In genomic region chr21:35291963-35292627, GRCh38 we compare ENCODE assay signal across 17 cellular contexts.
A peak's percentile ranks its signal among the peaks of the same experiment; 100 is the strongest.
DNase-seq lines count a peak whose midpoint lies in the region; ATAC-seq lines count a peak whose summit lies in the region.
"Had no signal": no experiment of that assay in that cellular context is flagged by ENCODE, and none has a peak within 500 bp of the region (broad histone marks: within the 10 kb centered on the region; RNA-seq: fewer than 3 reads in every experiment).

No MANE protein-coding gene starts in this region.

- intact Hi-C loops in activated T-helper 1 cell treated with anti-CD3 and anti-CD28 coated beads, Interleukin-12 subunit alpha, Interleukin-12 subunit beta, Interleukin-2, Interleukin-4 antibody, amounts not matched to agents 30 ng/mL and 10 ng/mL and 1 ng/mL, durations not matched to agents 14 hours and 24 hours and 36 hours (cut with micrococcal nuclease), result no loop called here
- intact Hi-C loops in activated T-helper 2 cell treated with anti-CD3 and anti-CD28 coated beads, Interferon-gamma antibody, Interleukin-2, Interleukin-4, amounts not matched to agents 10 μg/mL and 5 μg/mL and 100 μg/mL, durations not matched to agents 14 hours and 24 hours and 36 hours (cut with micrococcal nuclease), result no loop called here

- peaks cover 22% of the 10 kb centered on the region for H3K9me3 Mint-ChIP-seq in activated T-helper 1 cell treated with anti-CD3 and anti-CD28 coated beads, Interleukin-12 subunit alpha, Interleukin-12 subunit beta, Interleukin-2, Interleukin-4 antibody, amounts not matched to agents 30 ng/mL and 10 ng/mL and 1 ng/mL, durations not matched to agents 14 hours and 24 hours and 36 hours
- H3K9me3 Mint-ChIP-seq in memory B cell, result peaks cover 6% of the 10 kb centered on the region
- peaks cover 16 to 17% of the 10 kb centered on the region in 2 donors for H3K9me3 Mint-ChIP-seq in stimulated activated naive CD8-positive, alpha-beta T cell treated with anti-CD3 and anti-CD28 coated beads, Interleukin-15, amount 100 ng/mL, for 72 hours
- peaks cover 15% of the 10 kb centered on the region for H3K9me3 Mint-ChIP-seq in activated T-helper 2 cell treated with anti-CD3 and anti-CD28 coated beads, Interferon-gamma antibody, Interleukin-2, Interleukin-4, amounts not matched to agents 10 μg/mL and 5 μg/mL and 100 μg/mL, durations not matched to agents 14 hours and 24 hours and 36 hours
- H3K9me3 Mint-ChIP-seq: activated T-helper 17 cell treated with anti-CD3 and anti-CD28 coated beads, Interleukin-2, amount 50 U/mL, for 72 hours had no signal

- H3K27me3 Mint-ChIP-seq in activated T-helper 1 cell treated with anti-CD3 and anti-CD28 coated beads, Interleukin-12 subunit alpha, Interleukin-12 subunit beta, Interleukin-2, Interleukin-4 antibody, amounts not matched to agents 30 ng/mL and 10 ng/mL and 1 ng/mL, durations not matched to agents 14 hours and 24 hours and 36 hours (ENCODE audit: insufficient read depth), result peaks cover 2% of the 10 kb centered on the region
- H3K27me3 Mint-ChIP-seq in memory B cell, result peaks cover 16% of the 10 kb centered on the region
- no peaks in the 10 kb centered on the region for H3K27me3 Mint-ChIP-seq in stimulated activated naive CD8-positive, alpha-beta T cell treated with anti-CD3 and anti-CD28 coated beads, Interleukin-15, amount 100 ng/mL, for 72 hours
- H3K27me3 Mint-ChIP-seq in activated T-helper 2 cell treated with anti-CD3 and anti-CD28 coated beads, Interferon-gamma antibody, Interleukin-2, Interleukin-4, amounts not matched to agents 10 μg/mL and 5 μg/mL and 100 μg/mL, durations not matched to agents 14 hours and 24 hours and 36 hours (ENCODE audit: low read depth), result no peaks in the 10 kb centered on the region
- H3K27me3 Mint-ChIP-seq: activated T-helper 17 cell treated with anti-CD3 and anti-CD28 coated beads, Interleukin-2, amount 50 U/mL, for 72 hours had no signal

- no peak overlapping the region for H3K4me3 Mint-ChIP-seq in activated T-helper 1 cell treated with anti-CD3 and anti-CD28 coated beads, Interleukin-12 subunit alpha, Interleukin-12 subunit beta, Interleukin-2, Interleukin-4 antibody, amounts not matched to agents 30 ng/mL and 10 ng/mL and 1 ng/mL, durations not matched to agents 14 hours and 24 hours and 36 hours
- no peak overlapping the region for H3K4me3 Mint-ChIP-seq in memory B cell
- no peak overlapping the region for H3K4me3 Mint-ChIP-seq in stimulated activated naive CD8-positive, alpha-beta T cell treated with anti-CD3 and anti-CD28 coated beads, Interleukin-15, amount 100 ng/mL, for 72 hours
- no peak overlapping the region for H3K4me3 Mint-ChIP-seq in activated T-helper 2 cell treated with anti-CD3 and anti-CD28 coated beads, Interferon-gamma antibody, Interleukin-2, Interleukin-4, amounts not matched to agents 10 μg/mL and 5 μg/mL and 100 μg/mL, durations not matched to agents 14 hours and 24 hours and 36 hours (ENCODE audit: low read depth)
- H3K4me3 Mint-ChIP-seq: activated T-helper 17 cell treated with anti-CD3 and anti-CD28 coated beads, Interleukin-2, amount 50 U/mL, for 72 hours; endodermal cell; natural killer cell treated with Interleukin-12 subunit alpha and Interleukin-12 subunit beta and Interleukin-15 and Interleukin-18, amount 100 ng/mL, for 72 hours had no signal

- peak; percentile 76 for ATAC-seq in memory B cell (ENCODE audit: low read depth)
- ATAC-seq in stimulated activated naive CD8-positive, alpha-beta T cell treated with anti-CD3 and anti-CD28 coated beads, Interleukin-15, amount 100 ng/mL, for 72 hours, result no peak
- ATAC-seq: activated T-helper 17 cell treated with anti-CD3 and anti-CD28 coated beads, Interleukin-2, amount 50 U/mL, for 72 hours; left lung; natural killer cell treated with Interleukin-12 subunit alpha and Interleukin-12 subunit beta and Interleukin-15 and Interleukin-18, amount 100 ng/mL, for 72 hours had no signal

- in situ Hi-C loops in KBM-7 (cut with MboI; ENCODE audit: low pct_unique_long_range_greater_than_20kb, low sequenced_read_pairs), result no loop called here

- peaks cover 13% of the 10 kb centered on the region for H3K4me1 Mint-ChIP-seq in activated T-helper 1 cell treated with anti-CD3 and anti-CD28 coated beads, Interleukin-12 subunit alpha, Interleukin-12 subunit beta, Interleukin-2, Interleukin-4 antibody, amounts not matched to agents 30 ng/mL and 10 ng/mL and 1 ng/mL, durations not matched to agents 14 hours and 24 hours and 36 hours (ENCODE audit: low read depth)
- peaks cover 4% of the 10 kb centered on the region for H3K4me1 Mint-ChIP-seq in memory B cell
- peaks cover 23% of the 10 kb centered on the region for H3K4me1 Mint-ChIP-seq in stimulated activated naive CD8-positive, alpha-beta T cell treated with anti-CD3 and anti-CD28 coated beads, Interleukin-15, amount 100 ng/mL, for 72 hours
- H3K4me1 Mint-ChIP-seq in activated T-helper 2 cell treated with anti-CD3 and anti-CD28 coated beads, Interferon-gamma antibody, Interleukin-2, Interleukin-4, amounts not matched to agents 10 μg/mL and 5 μg/mL and 100 μg/mL, durations not matched to agents 14 hours and 24 hours and 36 hours (ENCODE audit: low read depth), result peaks cover 10% of the 10 kb centered on the region
- H3K4me1 Mint-ChIP-seq: activated T-helper 17 cell treated with anti-CD3 and anti-CD28 coated beads, Interleukin-2, amount 50 U/mL, for 72 hours had no signal

- peak overlapping the region; percentile 18 for H3K27ac Mint-ChIP-seq in activated T-helper 1 cell treated with anti-CD3 and anti-CD28 coated beads, Interleukin-12 subunit alpha, Interleukin-12 subunit beta, Interleukin-2, Interleukin-4 antibody, amounts not matched to agents 30 ng/mL and 10 ng/mL and 1 ng/mL, durations not matched to agents 14 hours and 24 hours and 36 hours
- no peak overlapping the region for H3K27ac Mint-ChIP-seq in memory B cell
- no peak overlapping the region for H3K27ac Mint-ChIP-seq in stimulated activated naive CD8-positive, alpha-beta T cell treated with anti-CD3 and anti-CD28 coated beads, Interleukin-15, amount 100 ng/mL, for 72 hours
- no peak overlapping the region for H3K27ac Mint-ChIP-seq in activated T-helper 2 cell treated with anti-CD3 and anti-CD28 coated beads, Interferon-gamma antibody, Interleukin-2, Interleukin-4, amounts not matched to agents 10 μg/mL and 5 μg/mL and 100 μg/mL, durations not matched to agents 14 hours and 24 hours and 36 hours
- H3K27ac Mint-ChIP-seq: activated T-helper 17 cell treated with anti-CD3 and anti-CD28 coated beads, Interleukin-2, amount 50 U/mL, for 72 hours; endodermal cell; natural killer cell treated with Interleukin-12 subunit alpha and Interleukin-12 subunit beta and Interleukin-15 and Interleukin-18, amount 100 ng/mL, for 72 hours had no signal

- peaks cover 2% of the 10 kb centered on the region for H3K36me3 Mint-ChIP-seq in activated T-helper 1 cell treated with anti-CD3 and anti-CD28 coated beads, Interleukin-12 subunit alpha, Interleukin-12 subunit beta, Interleukin-2, Interleukin-4 antibody, amounts not matched to agents 30 ng/mL and 10 ng/mL and 1 ng/mL, durations not matched to agents 14 hours and 24 hours and 36 hours (ENCODE audit: low read depth)
- H3K36me3 Mint-ChIP-seq in memory B cell, result peaks cover 2% of the 10 kb centered on the region
- H3K36me3 Mint-ChIP-seq in activated T-helper 2 cell treated with anti-CD3 and anti-CD28 coated beads, Interferon-gamma antibody, Interleukin-2, Interleukin-4, amounts not matched to agents 10 μg/mL and 5 μg/mL and 100 μg/mL, durations not matched to agents 14 hours and 24 hours and 36 hours (ENCODE audit: low read depth), result peaks cover 14% of the 10 kb centered on the region

- DNase-seq in CD1c-positive myeloid dendritic cell (ENCODE audit: extremely low spot score) (peak; percentile 62), KBM-7 (peak; percentile 31), memory B cell (ENCODE audit: low spot score in 2 of 2) (no peak), NCI-H1417 treated with DMSO at 0.1 percent for 48 hours (lab: John Stamatoyannopoulos, UW) (no peak), amygdala (lab: John Stamatoyannopoulos, UW) (no peak)
- no peak for DNase-seq in activated T-helper 1 cell treated with anti-CD3 and anti-CD28 coated beads, Interleukin-12 subunit alpha, Interleukin-12 subunit beta, Interleukin-2, Interleukin-4 antibody, amounts not matched to agents 30 ng/mL and 10 ng/mL and 1 ng/mL, durations not matched to agents 14 hours and 24 hours and 36 hours (ENCODE audit: low spot score)
- no peak for DNase-seq in stimulated activated naive CD8-positive, alpha-beta T cell treated with anti-CD3 and anti-CD28 coated beads, Interleukin-15, amount 100 ng/mL, for 72 hours
- DNase-seq in activated T-helper 2 cell treated with anti-CD3 and anti-CD28 coated beads, Interferon-gamma antibody, Interleukin-2, Interleukin-4, amounts not matched to agents 10 μg/mL and 5 μg/mL and 100 μg/mL, durations not matched to agents 14 hours and 24 hours and 36 hours (ENCODE audit: low spot score), result no peak
- DNase-seq: C1 segment of cervical spinal cord; endodermal cell; head of caudate nucleus; left lung; stimulated activated CD4-positive, alpha-beta T cell treated with anti-CD3 and anti-CD28 coated beads, Interleukin-4, amount 100 ng/mL, for 4 hours; stimulated activated naive CD4-positive, alpha-beta T cell treated with Interleukin-2 at 50 U/mL for 16 hours; T1000 had no signal

Comparison
In these comparisons a context has a peak if more than half of its experiments do, and no peak if none do; other contexts are left out.
1. DNase-seq: peak in CD1c-positive myeloid dendritic cell (single experiment) and KBM-7 (single experiment); none in activated T-helper 1 cell treated with anti-CD3 and anti-CD28 coated beads, Interleukin-12 subunit alpha, Interleukin-12 subunit beta, Interleukin-2, Interleukin-4 antibody, amounts not matched to agents 30 ng/mL and 10 ng/mL and 1 ng/mL, durations not matched to agents 14 hours and 24 hours and 36 hours (single experiment), memory B cell (0 of 2), NCI-H1417 treated with DMSO at 0.1 percent for 48 hours (single experiment), stimulated activated naive CD8-positive, alpha-beta T cell treated with anti-CD3 and anti-CD28 coated beads, Interleukin-15, amount 100 ng/mL, for 72 hours (0 of 2), activated T-helper 2 cell treated with anti-CD3 and anti-CD28 coated beads, Interferon-gamma antibody, Interleukin-2, Interleukin-4, amounts not matched to agents 10 μg/mL and 5 μg/mL and 100 μg/mL, durations not matched to agents 14 hours and 24 hours and 36 hours (single experiment) and amygdala (0 of 56).